ENCODE assay signal across 16 cellular contexts in genomic region chr5:137521246-137521645, GRCh38. TPM values are rescaled to one million over a fixed set of nuclear protein-coding genes. Genes with fewer than 3 reads are reported as not detected.
DNase-seq lines count a peak whose midpoint lies in the region; FAIRE-seq and TF ChIP-seq lines count a peak whose summit lies in the region.
"Had no signal": no experiment of that assay in that cellular context is flagged by ENCODE, and none has a peak within 500 bp of the region (broad histone marks: within the 10 kb centered on the region; RNA-seq: fewer than 3 reads in every experiment).

No MANE protein-coding gene starts in this region.

- H3K4me1 ChIP-seq in tibial artery, result peaks cover 0 to 18% (median 8%) of the 10 kb centered on the region in 4 donors

- peak; percentile 37 for DNase-seq in globus pallidus (ENCODE audit: low spot score)
- DNase-seq in pons (ENCODE audit: low spot score), result peak; percentile 36
- DNase-seq in tibial artery, result no peak
- DNase-seq in RCC 7860 (ENCODE audit: low spot score), result no peak
- DNase-seq in dermis blood vessel endothelial cell, result no peak
- no peak for DNase-seq in middle frontal gyrus (ENCODE audit: extremely low spot score, low spot score)
- DNase-seq: C1 segment of cervical spinal cord; Calu3; CD4-positive, alpha-beta memory T cell; COR-L47; DMS153; DND-41; H9 had no signal

- no peaks in the 10 kb centered on the region for H3K9me3 ChIP-seq in tibial artery

- intact Hi-C loops in tibial artery (cut with DNase I; ENCODE audit: low total_unique reads), result no loop called here

- peak overlapping the region; percentile 51 to 52 for H3K27ac ChIP-seq in tibial artery

- H3K27me3 ChIP-seq in tibial artery, result no peaks in the 10 kb centered on the region

- TF ChIP-seq CTCF in tibial artery (IDR thresholded peaks at IDR 0.05), result no peak

- FAIRE-seq in RCC 7860 (lab: Jason Lieb, UNC), result no peak
- FAIRE-seq: G401.6, GM12878 had no signal

- no peaks in the 10 kb centered on the region for H3K36me3 ChIP-seq in tibial artery

- H3K4me3 ChIP-seq in tibial artery, result no peak overlapping the region
- H3K4me3 ChIP-seq: GM12878, GM23338 had no signal

RNA-seq across cellular contexts. Expression of gene SPOCK1, which starts 22.1 kb away (rescaled TPM):
- 1.0 and 7.0 TPM in 2 replicates for total RNA-seq in dermis blood vessel endothelial cell
- total RNA-seq: CD4-positive, alpha-beta memory T cell had no signal

Comparison
In these comparisons a context has a peak if more than half of its experiments do, and no peak if none do; other contexts are left out.
1. DNase-seq: peak in globus pallidus (single experiment) and pons (single experiment); none in tibial artery (0 of 2), RCC 7860 (single experiment), dermis blood vessel endothelial cell (single experiment) and middle frontal gyrus (single experiment).